Comparison of ENCODE assay signal across 15 cellular contexts in the genomic region with DNA sequence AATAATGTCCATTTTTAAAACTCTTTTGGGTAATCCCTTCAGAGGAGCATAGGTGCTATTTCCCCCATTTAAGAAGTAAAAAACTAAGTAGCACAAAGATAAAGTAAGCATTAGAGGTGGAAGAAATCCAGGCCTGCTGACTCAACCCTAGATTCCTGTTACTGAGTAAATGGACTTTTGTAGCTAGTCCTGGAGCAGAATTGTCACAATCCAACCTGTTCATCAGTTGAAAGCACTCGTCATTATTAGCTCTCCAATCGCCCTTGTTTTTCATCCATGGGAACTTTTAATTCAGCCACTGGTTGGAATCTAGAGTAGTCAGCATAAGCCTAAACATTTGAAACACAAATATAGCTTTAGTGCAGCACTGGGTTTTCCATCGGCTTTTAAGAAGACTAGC.
DNase-seq lines count a peak whose midpoint lies in the region; ATAC-seq, FAIRE-seq and TF ChIP-seq lines count a peak whose summit lies in the region.
"Had no signal": no experiment of that assay in that cellular context is flagged by ENCODE, and none has a peak within 500 bp of the region (broad histone marks: within the 10 kb centered on the region; RNA-seq: fewer than 3 reads in every experiment).

No MANE protein-coding gene starts in this region.

- POLR2A ChIA-PET in endothelial cell of umbilical vein (lab: Charles Lee) = no interaction called here

- no peak overlapping the region for H2AFZ ChIP-seq in SU-DHL-6 (ENCODE audit: low read depth, low read length, severe bottlenecking)
- H2AFZ ChIP-seq in endothelial cell of umbilical vein (ENCODE audit: low read depth, low read length) = no peak overlapping the region

- peak; percentile 28 for FAIRE-seq in endothelial cell of umbilical vein (lab: Jason Lieb, UNC)
- FAIRE-seq: H1 had no signal

- H3K27me3 Mint-ChIP-seq in activated CD8-positive, alpha-beta memory T cell treated with anti-CD3 and anti-CD28 coated beads, Interleukin-2, amount 10 ng/mL, durations not matched to agents 7 days and 5 days = no peaks in the 10 kb centered on the region
- no peaks in the 10 kb centered on the region for H3K27me3 Mint-ChIP-seq in progenitor cell of endocrine pancreas

- H3K27me3 ChIP-seq in SU-DHL-6 (ENCODE audit: low read length) = no peaks in the 10 kb centered on the region
- no peaks in the 10 kb centered on the region for H3K27me3 ChIP-seq in endothelial cell of umbilical vein (ENCODE audit: control insufficient read depth in 2 of 2, insufficient read depth in 2 of 2, low read length in 2 of 2)
- no peaks in the 10 kb centered on the region for H3K27me3 ChIP-seq in spleen (replicated peaks in 1 of 7)

- dilution Hi-C loops in endothelial cell of umbilical vein (cut with MboI; ENCODE audit: extremely low pct_ligation_motif_present, low sequenced_read_pairs) = no loop called here

- H3K9me2 ChIP-seq in SU-DHL-6 (replicated peaks; ENCODE audit: insufficient read depth, low read length) = no peaks in the 10 kb centered on the region

- H3K27ac ChIP-seq in SU-DHL-6 (ENCODE audit: low read depth, low read length) = peak overlapping the region; percentile 100
- H3K27ac ChIP-seq in endothelial cell of umbilical vein (ENCODE audit: insufficient read depth, low read depth, low read length) = no peak overlapping the region
- peak overlapping the region in 6 of 8 donors; percentile 20 to 94 (median 90) for H3K27ac ChIP-seq in spleen

- peaks cover 42% of the 10 kb centered on the region for H3F3A ChIP-seq in SU-DHL-6 (ENCODE audit: insufficient read depth)

- TF ChIP-seq CTCF in SU-DHL-6 (IDR thresholded peaks at IDR 0.05; ENCODE audit: insufficient read depth, low read length, poor library complexity, severe bottlenecking) (no peak), endothelial cell of umbilical vein (IDR thresholded peaks at IDR 0.05; ENCODE audit: extremely low read depth in 1 of 2, insufficient read depth in 1 of 2, low read depth in 1 of 2, low read length in 2 of 2) (no peak), spleen (IDR thresholded peaks at IDR 0.05 in 8 of 11, conservative IDR thresholded peaks at IDR 0.05 in 3 of 11) (no peak), progenitor cell of endocrine pancreas (IDR thresholded peaks at IDR 0.05; ENCODE audit: unreplicated experiment) (no peak)

- peak overlapping the region; percentile 87 for H3K4me3 Mint-ChIP-seq in activated CD8-positive, alpha-beta memory T cell treated with anti-CD3 and anti-CD28 coated beads, Interleukin-2, amount 10 ng/mL, durations not matched to agents 7 days and 5 days
- H3K4me3 Mint-ChIP-seq in progenitor cell of endocrine pancreas (ENCODE audit: low read depth) = no peak overlapping the region
- H3K4me3 Mint-ChIP-seq: nephron progenitor cell had no signal

- no peaks in the 10 kb centered on the region for H4K20me1 ChIP-seq in SU-DHL-6 (ENCODE audit: low read depth, low read length)
- H4K20me1 ChIP-seq in endothelial cell of umbilical vein (replicated peaks; ENCODE audit: control insufficient read depth, extremely low read depth, insufficient read depth, low read length) = no peaks in the 10 kb centered on the region

- H3K9me3 Mint-ChIP-seq in activated CD8-positive, alpha-beta memory T cell treated with anti-CD3 and anti-CD28 coated beads, Interleukin-2, amount 10 ng/mL, durations not matched to agents 7 days and 5 days (ENCODE audit: low read depth) = no peaks in the 10 kb centered on the region
- H3K9me3 Mint-ChIP-seq in progenitor cell of endocrine pancreas (ENCODE audit: low read depth) = no peaks in the 10 kb centered on the region
- H3K9me3 Mint-ChIP-seq: nephron progenitor cell had no signal

- H3K79me2 ChIP-seq in SU-DHL-6 (ENCODE audit: insufficient read depth, low read length) = peaks cover 96% of the 10 kb centered on the region
- H3K79me2 ChIP-seq in endothelial cell of umbilical vein (ENCODE audit: control insufficient read depth, insufficient read depth, low read length) = no peaks in the 10 kb centered on the region

- 65 to 88% (median 79%) methylated on average over 3 of the region's 3 CpGs for WGBS in spleen, 5 donors

- intact Hi-C loops in endothelial cell of umbilical vein (cut with micrococcal nuclease) = no loop called here
- intact Hi-C loops in spleen (cut with DNase I; ENCODE audit: low total_unique reads) = no loop called here

- H3K9me3 ChIP-seq in SU-DHL-6 (ENCODE audit: insufficient read depth, low read length) (no peaks in the 10 kb centered on the region), endothelial cell of umbilical vein (replicated peaks; ENCODE audit: control insufficient read depth, insufficient read depth, low read length) (no peaks in the 10 kb centered on the region), spleen (no peaks in the 10 kb centered on the region)

- H3K4me2 ChIP-seq in SU-DHL-6 (ENCODE audit: low read depth, low read length, poor library complexity, severe bottlenecking) (peak overlapping the region; percentile 99), endothelial cell of umbilical vein (ENCODE audit: insufficient read depth, low read length) (no peak overlapping the region)

- ATAC-seq in activated CD8-positive, alpha-beta memory T cell treated with anti-CD3 and anti-CD28 coated beads, Interleukin-2, amount 10 ng/mL, durations not matched to agents 7 days and 5 days = no peak
- ATAC-seq: SK-N-SH treated with all-trans-retinoic acid at 6 μM for 48 hours had no signal

- H3K9ac ChIP-seq in SU-DHL-6 (ENCODE audit: low read length) (peak overlapping the region; percentile 84), endothelial cell of umbilical vein (replicated peaks; ENCODE audit: extremely low read depth, insufficient read depth, low read length) (no peak overlapping the region)

- H3K36me3 Mint-ChIP-seq in activated CD8-positive, alpha-beta memory T cell treated with anti-CD3 and anti-CD28 coated beads, Interleukin-2, amount 10 ng/mL, durations not matched to agents 7 days and 5 days = peaks cover 47% of the 10 kb centered on the region
- no peaks in the 10 kb centered on the region for H3K36me3 Mint-ChIP-seq in progenitor cell of endocrine pancreas (ENCODE audit: insufficient read depth)

- CTCF ChIA-PET in activated CD8-positive, alpha-beta memory T cell treated with anti-CD3 and anti-CD28 coated beads, Interleukin-2, amount 10 ng/mL, durations not matched to agents 7 days and 5 days (lab: Charles Lee) = interaction anchor here (0.8 to 3.4 kb wide), 11 partner anchors 10 to 187 kb away, joined by 3 to 26 read pairs (median 4); a partner anchor contains a TSS
- CTCF ChIA-PET in endothelial cell of umbilical vein (lab: Charles Lee) = interaction anchor here (0.9 to 1.7 kb wide), 9 partner anchors 9 to 328 kb away, joined by 3 to 7 read pairs (median 3); no protein-coding TSS in a partner anchor

- peak overlapping the region; percentile 97 for H3K27ac Mint-ChIP-seq in activated CD8-positive, alpha-beta memory T cell treated with anti-CD3 and anti-CD28 coated beads, Interleukin-2, amount 10 ng/mL, durations not matched to agents 7 days and 5 days
- H3K27ac Mint-ChIP-seq in progenitor cell of endocrine pancreas = no peak overlapping the region
- H3K27ac Mint-ChIP-seq: nephron progenitor cell had no signal

- H3K4me1 ChIP-seq in endothelial cell of umbilical vein (ENCODE audit: control insufficient read depth, extremely low read depth, insufficient read depth, low read length) (no peaks in the 10 kb centered on the region), spleen (peaks cover 10 to 100% (median 66%) of the 10 kb centered on the region in 6 donors)

- BruUV-seq in endothelial cell of umbilical vein (replicated peaks; lab: Mats Ljungman, UMichigan) = no TSS peak

- TF ChIP-seq POLR2A in endothelial cell of umbilical vein (IDR thresholded peaks at IDR 0.05; ENCODE audit: low read depth, low read length) = no peak
- TF ChIP-seq POLR2A in spleen (IDR thresholded peaks at IDR 0.05) = no peak

- peaks cover 3% of the 10 kb centered on the region; the same call in 1 of the 2 replicates for H3K36me3 ChIP-seq in SU-DHL-6 (ENCODE audit: low read length)
- no peaks in the 10 kb centered on the region for H3K36me3 ChIP-seq in endothelial cell of umbilical vein (ENCODE audit: control insufficient read depth in 2 of 2, extremely low read depth in 1 of 2, insufficient read depth in 2 of 2, low read length in 2 of 2)
- H3K36me3 ChIP-seq in spleen = peaks cover 0 to 10% (median 0%) of the 10 kb centered on the region in 6 donors

- peaks cover 55% of the 10 kb centered on the region for H3K4me1 Mint-ChIP-seq in activated CD8-positive, alpha-beta memory T cell treated with anti-CD3 and anti-CD28 coated beads, Interleukin-2, amount 10 ng/mL, durations not matched to agents 7 days and 5 days
- peaks cover 20% of the 10 kb centered on the region for H3K4me1 Mint-ChIP-seq in progenitor cell of endocrine pancreas (ENCODE audit: low read depth)

- no peak for DNase-seq in activated CD8-positive, alpha-beta memory T cell treated with anti-CD3 and anti-CD28 coated beads, Interleukin-2, amount 10 ng/mL, durations not matched to agents 7 days and 5 days
- DNase-seq in activated CD8-positive, alpha-beta memory T cell treated with anti-CD3 and anti-CD28 coated beads, Interleukin-2, amount 50 U/mL, for 48 hours = no peak
- DNase-seq in endothelial cell of umbilical vein (ENCODE audit: low read depth, low spot score) (no peak), spleen (no peak), progenitor cell of endocrine pancreas (ENCODE audit: low spot score, unreplicated experiment) (no peak), NCI-H187 (lab: John Stamatoyannopoulos, UW) (no peak), iPS-NIHi11 (ENCODE audit: low spot score) (no peak)
- DNase-seq: ACHN, dermis blood vessel endothelial cell, DMS79 treated with DMSO at 0.1 percent for 48 hours, NCI-H526, nephron progenitor cell had no signal

- no peaks in the 10 kb centered on the region for H3K9me1 ChIP-seq in endothelial cell of umbilical vein (replicated peaks; ENCODE audit: control insufficient read depth, extremely low read depth, insufficient read depth, low read length)

- H3K4me3 ChIP-seq in SU-DHL-6 (ENCODE audit: insufficient read depth, low read length, poor library complexity, severe bottlenecking) (peak overlapping the region; percentile 85), endothelial cell of umbilical vein (replicated peaks in 1 of 3; ENCODE audit: insufficient read depth in 1 of 3, low read depth in 1 of 3, low read length in 3 of 3) (no peak overlapping the region), spleen (peak overlapping the region in 3 of 8 donors; percentile 42 to 72 (median 50))

TF ChIP-seq in endothelial cell of umbilical vein, 7 proteins besides CTCF, POLR2A, EP300 and RAD21 (continues in another document):
- TF ChIP-seq EZH2 (IDR thresholded peaks at IDR 0.05; ENCODE audit: borderline replicate concordance, low read depth, low read length, severe bottlenecking) (no peak), POLR2AphosphoS5 (IDR thresholded peaks at IDR 0.05; ENCODE audit: insufficient read depth, low read depth, low read length) (no peak), FOS (IDR thresholded peaks at IDR 0.05; ENCODE audit: borderline replicate concordance, insufficient read depth, low read length) (no peak), MYC (IDR thresholded peaks at IDR 0.05; ENCODE audit: low read depth, low read length) (no peak)
- TF ChIP-seq, protein P1, sequence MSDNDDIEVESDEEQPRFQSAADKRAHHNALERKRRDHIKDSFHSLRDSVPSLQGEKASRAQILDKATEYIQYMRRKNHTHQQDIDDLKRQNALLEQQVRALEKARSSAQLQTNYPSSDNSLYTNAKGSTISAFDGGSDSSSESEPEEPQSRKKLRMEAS (IDR thresholded peaks at IDR 0.05; ENCODE audit: insufficient read depth, insufficient read length) = no peak
